Comparison of ENCODE assay signal across 23 cellular contexts in the genomic region with DNA sequence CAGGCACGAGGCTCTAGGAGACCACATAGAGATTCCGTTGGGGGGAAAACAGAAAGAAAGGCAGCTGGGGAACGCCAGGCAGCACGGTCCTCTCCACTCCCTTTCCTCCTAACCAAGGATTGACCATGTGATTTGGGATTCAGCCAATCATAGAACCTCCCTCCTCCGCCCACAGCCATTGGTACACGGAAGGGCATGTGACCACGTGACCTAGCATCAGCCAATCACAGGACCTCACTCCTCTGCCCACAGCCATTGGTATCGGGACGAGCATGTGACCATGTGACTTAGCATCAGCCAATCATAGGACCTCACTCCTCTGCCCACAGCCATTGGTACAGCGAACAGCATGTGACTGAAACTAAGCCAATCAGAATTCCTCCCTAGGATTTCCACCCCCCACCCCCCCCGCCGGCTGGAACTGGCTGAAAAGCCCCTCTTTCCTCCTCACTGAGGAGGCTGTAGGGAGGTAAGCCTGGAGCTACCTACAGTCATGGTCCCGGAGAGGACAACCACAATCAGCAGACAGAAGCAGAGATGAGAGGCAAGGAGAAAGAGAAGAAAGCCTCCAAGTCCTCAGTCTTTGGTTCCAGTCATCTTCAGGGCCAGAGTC. TPM values are rescaled to one million over a fixed set of nuclear protein-coding genes. Genes with fewer than 3 reads are reported as not detected.
DNase-seq lines count a peak whose midpoint lies in the region; ATAC-seq and TF ChIP-seq lines count a peak whose summit lies in the region.
"Had no signal": no experiment of that assay in that cellular context is flagged by ENCODE, and none has a peak within 500 bp of the region (broad histone marks: within the 10 kb centered on the region; RNA-seq: fewer than 3 reads in every experiment).

No MANE protein-coding gene starts in this region.

- H3K27me3 ChIP-seq in GM23338 (ENCODE audit: insufficient read depth) (peaks cover 7% of the 10 kb centered on the region; the same call in 1 of the 2 replicates), dorsolateral prefrontal cortex (peaks cover 0 to 7% (median 0%) of the 10 kb centered on the region in 45 donors), esophagus squamous epithelium (peaks cover 0 to 18% (median 0%) of the 10 kb centered on the region in 4 donors)
- no peaks in the 10 kb centered on the region for H3K27me3 ChIP-seq in CD8-positive, alpha-beta T cell (ENCODE audit: insufficient read depth, low read length)

- DNase-seq in A172 (ENCODE audit: low spot score) (peak; percentile 38), GM23338 (ENCODE audit: low spot score) (peak; percentile 25), RWPE1 (ENCODE audit: low spot score) (no peak), fibroblast of the aortic adventitia (ENCODE audit: low read depth) (no peak), dorsolateral prefrontal cortex (no peak), esophagus squamous epithelium (lab: John Stamatoyannopoulos, UW) (no peak)
- DNase-seq in stimulated activated naive CD8-positive, alpha-beta T cell treated with anti-CD3 and anti-CD28 coated beads, Interleukin-15, Interleukin-2, amounts not matched to agents 100 U/mL and 50 U/mL, for 24 hours = no peak
- no peak for DNase-seq in CD8-positive, alpha-beta T cell
- DNase-seq: activated effector memory CD4-positive, alpha-beta T cell treated with anti-CD3 and anti-CD28 coated beads, Interleukin-2, amount 50 U/mL, for 16 hours; cerebellar nuclear complex; effector CD4-positive, alpha-beta T cell; HCEC 1CT; hypothalamus; KG1; natural killer cell; NCI-H146; NCI-H510A treated with DMSO at 0.1 percent for 48 hours; retina; SIG-M5; stimulated activated naive B cell treated with anti-CD40 and anti-IgM and Interleukin-4, amounts not matched to agents 10 μg/mL and 1 μg/mL and 100 μg/mL, for 72 hours; T-helper 1 cell had no signal

- peak overlapping the region; percentile 61 for H3K4me2 ChIP-seq in GM23338

- no peak for ATAC-seq in GM23338
- ATAC-seq in stimulated activated naive CD8-positive, alpha-beta T cell treated with anti-CD3 and anti-CD28 coated beads, Interleukin-15, Interleukin-2, amounts not matched to agents 100 U/mL and 50 U/mL, for 24 hours = no peak
- ATAC-seq in CD8-positive, alpha-beta T cell = no peak
- ATAC-seq: natural killer cell; stimulated activated naive B cell treated with anti-CD40 and anti-IgM and Interleukin-4, amounts not matched to agents 10 μg/mL and 1 μg/mL and 100 μg/mL, for 72 hours had no signal

- no peak overlapping the region for H3K4me3 Mint-ChIP-seq in GM23338
- H3K4me3 Mint-ChIP-seq in CD8-positive, alpha-beta T cell = no peak overlapping the region
- H3K4me3 Mint-ChIP-seq: natural killer cell; stimulated activated naive B cell treated with anti-CD40 and anti-IgM and Interleukin-4, amounts not matched to agents 10 μg/mL and 1 μg/mL and 100 μg/mL, for 72 hours had no signal

- H2AFZ ChIP-seq in GM23338 = no peak overlapping the region

- TF ChIP-seq POLR2A in esophagus squamous epithelium (IDR thresholded peaks at IDR 0.05) = no peak

- no peak overlapping the region for H3K27ac Mint-ChIP-seq in GM23338
- no peak overlapping the region for H3K27ac Mint-ChIP-seq in CD8-positive, alpha-beta T cell
- H3K27ac Mint-ChIP-seq: natural killer cell; stimulated activated naive B cell treated with anti-CD40 and anti-IgM and Interleukin-4, amounts not matched to agents 10 μg/mL and 1 μg/mL and 100 μg/mL, for 72 hours had no signal

- peaks cover 9% of the 10 kb centered on the region for H4K20me1 ChIP-seq in GM23338 (replicated peaks; ENCODE audit: insufficient read depth)

- POLR2A ChIA-PET in RWPE1 (lab: Yijun Ruan, JAX; ENCODE audit: low non-redundant PET) = no interaction called here
- POLR2A ChIA-PET in CD8-positive, alpha-beta T cell (lab: Charles Lee) = no interaction called here

- CTCF ChIA-PET in RWPE1 (lab: Yijun Ruan, JAX) = no interaction called here
- CTCF ChIA-PET in CD8-positive, alpha-beta T cell (lab: Charles Lee) = no interaction called here

- H3K27me3 Mint-ChIP-seq in GM23338 (ENCODE audit: insufficient read depth, low read depth, poor library complexity) = peaks cover 7% of the 10 kb centered on the region
- H3K27me3 Mint-ChIP-seq in CD8-positive, alpha-beta T cell (ENCODE audit: low read depth) = peaks cover 19% of the 10 kb centered on the region

- no peaks in the 10 kb centered on the region for H3K9me2 ChIP-seq in GM23338 (ENCODE audit: insufficient read depth)

- peaks cover 6% of the 10 kb centered on the region for H3K36me3 Mint-ChIP-seq in GM23338 (ENCODE audit: low read depth)
- H3K36me3 Mint-ChIP-seq in CD8-positive, alpha-beta T cell = no peaks in the 10 kb centered on the region
- H3K36me3 Mint-ChIP-seq: natural killer cell had no signal

- H3F3A ChIP-seq in GM23338 (replicated peaks; ENCODE audit: low read depth) = no peaks in the 10 kb centered on the region

- no peaks in the 10 kb centered on the region; the same call in 2 of the 3 replicates for H3K9me3 Mint-ChIP-seq in GM23338
- no peaks in the 10 kb centered on the region for H3K9me3 Mint-ChIP-seq in CD8-positive, alpha-beta T cell
- H3K9me3 Mint-ChIP-seq: natural killer cell had no signal

- no peak overlapping the region for H3K4me3 ChIP-seq in GM23338
- H3K4me3 ChIP-seq in fibroblast of the aortic adventitia (ENCODE audit: low read depth, low read length) = peak overlapping the region; percentile 29
- H3K4me3 ChIP-seq in dorsolateral prefrontal cortex = no peak overlapping the region
- no peak overlapping the region for H3K4me3 ChIP-seq in CD8-positive, alpha-beta T cell (ENCODE audit: low read depth, low read length)
- H3K4me3 ChIP-seq in esophagus squamous epithelium = no peak overlapping the region
- H3K4me3 ChIP-seq: smooth muscle cell had no signal

- TF ChIP-seq CTCF in GM23338 (conservative IDR thresholded peaks at IDR 0.05; ENCODE audit: low read depth in 2 of 2) (no peak), RWPE1 (conservative IDR thresholded peaks at IDR 0.05; ENCODE audit: low read depth) (no peak), fibroblast of the aortic adventitia (IDR thresholded peaks at IDR 0.05; ENCODE audit: insufficient read depth, low read length) (no peak), dorsolateral prefrontal cortex (IDR thresholded peaks at IDR 0.05 in 54 of 56, conservative IDR thresholded peaks at IDR 0.05 in 2 of 56; ENCODE audit: low read depth in 1 of 56, partially characterized antibody in 56 of 56) (no peak), esophagus squamous epithelium (IDR thresholded peaks at IDR 0.05) (no peak)
- TF ChIP-seq CTCF in CD8-positive, alpha-beta T cell (IDR thresholded peaks at IDR 0.05) = no peak

- 73 to 80% methylated on average over 9 to 12 of the region's 13 CpGs for WGBS in esophagus squamous epithelium, 2 donors

- no peaks in the 10 kb centered on the region for H3K9me3 ChIP-seq in CD8-positive, alpha-beta T cell (ENCODE audit: low read length)
- no peaks in the 10 kb centered on the region for H3K9me3 ChIP-seq in esophagus squamous epithelium

- intact Hi-C loops in dorsolateral prefrontal cortex (cut with DNase I) = no loop called here
- intact Hi-C loops in CD8-positive, alpha-beta T cell (cut with DNase I, micrococcal nuclease) = no loop called here
- intact Hi-C loops in esophagus squamous epithelium (cut with DNase I) = no loop called here

- H3K27ac ChIP-seq in GM23338 (ENCODE audit: low read depth) (no peak overlapping the region), RWPE1 (peak overlapping the region; percentile 23), dorsolateral prefrontal cortex (no peak overlapping the region), esophagus squamous epithelium (no peak overlapping the region)
- H3K27ac ChIP-seq in CD8-positive, alpha-beta T cell (ENCODE audit: low read depth, low read length) = no peak overlapping the region
- H3K27ac ChIP-seq: C4-2B had no signal

- peaks cover 46% of the 10 kb centered on the region for H3K4me1 Mint-ChIP-seq in GM23338
- peaks cover 43% of the 10 kb centered on the region for H3K4me1 Mint-ChIP-seq in CD8-positive, alpha-beta T cell (ENCODE audit: low read depth)

- H3K36me3 ChIP-seq in GM23338 (ENCODE audit: insufficient read depth) (no peaks in the 10 kb centered on the region), esophagus squamous epithelium (no peaks in the 10 kb centered on the region)
- no peaks in the 10 kb centered on the region for H3K36me3 ChIP-seq in CD8-positive, alpha-beta T cell (ENCODE audit: insufficient read depth, low read length)

- H3K79me2 ChIP-seq in GM23338 (replicated peaks; ENCODE audit: insufficient read depth) = peaks cover 54% of the 10 kb centered on the region

- peaks cover 48% of the 10 kb centered on the region for H3K4me1 ChIP-seq in GM23338 (ENCODE audit: insufficient read depth)
- peaks cover 24% of the 10 kb centered on the region for H3K4me1 ChIP-seq in CD8-positive, alpha-beta T cell (ENCODE audit: insufficient read depth, low read length)
- H3K4me1 ChIP-seq in esophagus squamous epithelium = peaks cover 0 to 52% (median 9%) of the 10 kb centered on the region in 3 donors

TF ChIP-seq in GM23338, 12 proteins besides CTCF, POLR2A, EP300 and RAD21:
- no peak for TF ChIP-seq ZNF331 (CRISPR knock-in tag; IDR thresholded peaks at IDR 0.05; ENCODE audit: low read depth)

RNA-seq across cellular contexts. Expression of gene SERPINE2, which starts 7.6 kb away (rescaled TPM):
- total RNA-seq in A172 (2014; rRNA removed; shearing (Covaris generic)) = 266 and 429 TPM in 2 replicates
- 38.6 and 43.7 TPM in 2 replicates for total RNA-seq in GM23338 (2014; rRNA removed; shearing (Covaris generic))
- 44.2 and 46.2 TPM in 2 replicates for polyA plus RNA-seq in GM23338 (2016; fragmentation: Nextera tagmentation; extraction: Ambion mirVana)
- 252 and 1,159 TPM in 2 replicates for total RNA-seq in fibroblast of the aortic adventitia (ENCODE audit: low replicate concordance)
- 100 to 1,000 TPM in 92 of 120 experiments, 10 to 100 TPM in 28; 66.5 to 251 (median 114) TPM for total RNA-seq in dorsolateral prefrontal cortex
- 1 to 10 TPM; 2.8 to 4.8 TPM for total RNA-seq in CD8-positive, alpha-beta T cell
- total RNA-seq in esophagus squamous epithelium = 10 to 100 TPM; 18.3 to 43.8 (median 22.1) TPM

Comparison
In these comparisons a context has a peak if more than half of its experiments do, and no peak if none do; other contexts are left out.
1. DNase-seq: peak in A172 (single experiment) and GM23338 (single experiment); none in RWPE1 (single experiment), fibroblast of the aortic adventitia (single experiment), stimulated activated naive CD8-positive, alpha-beta T cell treated with anti-CD3 and anti-CD28 coated beads, Interleukin-15, Interleukin-2, amounts not matched to agents 100 U/mL and 50 U/mL, for 24 hours (single experiment), dorsolateral prefrontal cortex (0 of 10), CD8-positive, alpha-beta T cell (0 of 7) and esophagus squamous epithelium (single experiment).